In the genomic region with DNA sequence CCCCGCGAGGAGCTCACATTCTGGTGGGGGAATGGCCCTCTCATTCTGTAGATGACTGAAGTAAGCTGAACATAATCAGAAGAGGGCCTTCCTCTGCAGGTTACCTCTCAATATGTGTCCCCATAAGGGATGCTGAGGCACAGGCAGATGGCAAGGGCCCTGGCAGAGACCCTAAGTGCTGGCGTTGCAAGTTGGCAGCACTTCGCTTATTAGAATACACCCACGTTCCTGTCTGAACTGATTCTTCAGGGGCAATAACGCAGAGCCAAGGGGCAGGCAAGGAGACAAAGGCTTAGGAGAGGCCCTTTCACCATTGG, we compare ENCODE assay signal across 24 cellular contexts. TPM values are rescaled to one million over a fixed set of nuclear protein-coding genes. Genes with fewer than 3 reads are reported as not detected.
DNase-seq lines count a peak whose midpoint lies in the region; ATAC-seq and TF ChIP-seq lines count a peak whose summit lies in the region.
"Had no signal": no experiment of that assay in that cellular context is flagged by ENCODE, and none has a peak within 500 bp of the region (broad histone marks: within the 10 kb centered on the region; RNA-seq: fewer than 3 reads in every experiment).

No MANE protein-coding gene starts in this region.

- no peaks in the 10 kb centered on the region for H3K79me2 ChIP-seq in hepatocyte

- ATAC-seq in CD8-positive, alpha-beta T cell, result no peak

- in situ Hi-C loops in KBM-7 (cut with MboI; ENCODE audit: low pct_unique_long_range_greater_than_20kb, low sequenced_read_pairs), result no loop called here

- POLR2A ChIA-PET in CD8-positive, alpha-beta T cell (lab: Charles Lee), result no interaction called here
- POLR2A ChIA-PET in RWPE1 (lab: Yijun Ruan, JAX; ENCODE audit: low non-redundant PET), result no interaction called here

- intact Hi-C loops in CD8-positive, alpha-beta T cell (cut with DNase I, micrococcal nuclease), result loop anchor here in 1 of 2 experiments (1.0 to 2.0 kb wide), 2 partner anchors 197 to 404 kb away; no protein-coding TSS in a partner anchor
- intact Hi-C loops in left ventricle myocardium inferior (cut with micrococcal nuclease), result no loop called here

- TF ChIP-seq CTCF in CD8-positive, alpha-beta T cell (IDR thresholded peaks at IDR 0.05), result no peak
- TF ChIP-seq CTCF in RWPE1 (conservative IDR thresholded peaks at IDR 0.05; ENCODE audit: low read depth) (0 out of 2 replicates have a peak, but pooled peaks have one; percentile 4), hepatocyte (IDR thresholded peaks at IDR 0.05; ENCODE audit: poor library complexity) (peak; percentile 15), left ventricle myocardium inferior (IDR thresholded peaks at IDR 0.05; ENCODE audit: borderline replicate concordance) (no peak)

- H2AFZ ChIP-seq in hepatocyte, result no peak overlapping the region

- no peak overlapping the region for H3K27ac Mint-ChIP-seq in CD8-positive, alpha-beta T cell
- H3K27ac Mint-ChIP-seq: activated naive CD8-positive, alpha-beta T cell treated with anti-CD3 and anti-CD28 coated beads for 36 hours; CD4-positive, alpha-beta T cell; dendritic cell treated with granulocyte-macrophage colony-stimulating factor and Interleukin-4, amounts not matched to agents 40 ng/mL and 50 ng/mL, for 4 days; T-cell had no signal

- H4K20me1 ChIP-seq in hepatocyte (ENCODE audit: insufficient read depth, poor library complexity, severe bottlenecking), result no peaks in the 10 kb centered on the region

- no peaks in the 10 kb centered on the region for H3K9me3 Mint-ChIP-seq in CD8-positive, alpha-beta T cell
- H3K9me3 Mint-ChIP-seq: activated naive CD8-positive, alpha-beta T cell treated with anti-CD3 and anti-CD28 coated beads for 36 hours; CD4-positive, alpha-beta T cell; dendritic cell treated with granulocyte-macrophage colony-stimulating factor and Interleukin-4, amounts not matched to agents 40 ng/mL and 50 ng/mL, for 4 days; IgD-negative memory B cell; T-cell had no signal

- CTCF ChIA-PET in CD8-positive, alpha-beta T cell (lab: Charles Lee), result interaction anchor here (1.0 to 2.1 kb wide), 5 partner anchors 12 to 404 kb away, joined by 4 to 10 read pairs (median 6); no protein-coding TSS in a partner anchor
- CTCF ChIA-PET in RWPE1 (lab: Yijun Ruan, JAX), result interaction anchor here (0.6 to 3.7 kb wide), 9 partner anchors 9 to 454 kb away, joined by 3 to 16 read pairs (median 3); no protein-coding TSS in a partner anchor

- H3K9me2 ChIP-seq in hepatocyte (replicated peaks; ENCODE audit: insufficient read depth), result no peaks in the 10 kb centered on the region

- WGBS in hepatocyte (ENCODE audit: low lambda C conversion rate, missing lambda C conversion rate), result 54% methylated on average over 6 of the region's 6 CpGs

- no peak for DNase-seq in CD8-positive, alpha-beta T cell
- DNase-seq in KBM-7 (peak; percentile 64), RWPE1 (ENCODE audit: low spot score) (no peak), hepatocyte (ENCODE audit: low spot score) (no peak), NK-92 (lab: John Stamatoyannopoulos, UW; ENCODE audit: unreplicated experiment) (no peak), COLO829 (ENCODE audit: low spot score) (no peak), left ventricle myocardium inferior (no peak)
- DNase-seq in stimulated activated CD4-positive, alpha-beta T cell treated with anti-CD3 and anti-CD28 coated beads, Interleukin-2, amount 100 ng/mL, for 24 hours, result no peak
- DNase-seq: activated CD4-positive, CD25-positive, alpha-beta regulatory T cell treated with anti-CD3 and anti-CD28 coated beads, Interleukin-2, amount 50 U/mL, for 72 hours; aorta; esophagus squamous epithelium; foreskin melanocyte; hippocampal formation; MG63; NCI-H2107 had no signal

- H3K27ac ChIP-seq in CD8-positive, alpha-beta T cell (ENCODE audit: low read depth, low read length), result no peak overlapping the region
- H3K27ac ChIP-seq in RWPE1 (no peak overlapping the region), hepatocyte (no peak overlapping the region), left ventricle myocardium inferior (replicated peaks) (no peak overlapping the region)
- H3K27ac ChIP-seq: esophagus squamous epithelium, psoas muscle, SJCRH30, uterus had no signal

- peaks cover 9% of the 10 kb centered on the region for H3K27me3 Mint-ChIP-seq in CD8-positive, alpha-beta T cell (ENCODE audit: low read depth)

- H3K9me3 ChIP-seq in CD8-positive, alpha-beta T cell (ENCODE audit: low read length), result no peaks in the 10 kb centered on the region
- H3K9me3 ChIP-seq in hepatocyte (ENCODE audit: low read depth), result no peaks in the 10 kb centered on the region
- no peaks in the 10 kb centered on the region for H3K9me3 ChIP-seq in left ventricle myocardium inferior (replicated peaks)
- H3K9me3 ChIP-seq: esophagus squamous epithelium, MG63, psoas muscle, SJCRH30, uterus had no signal

- peak overlapping the region; percentile 2 for H3K4me2 ChIP-seq in hepatocyte

- H3K36me3 Mint-ChIP-seq in CD8-positive, alpha-beta T cell, result no peaks in the 10 kb centered on the region
- H3K36me3 Mint-ChIP-seq: activated naive CD8-positive, alpha-beta T cell treated with anti-CD3 and anti-CD28 coated beads for 36 hours; IgD-negative memory B cell; T-cell had no signal

- H3K4me3 Mint-ChIP-seq in CD8-positive, alpha-beta T cell, result peak overlapping the region; percentile 67
- H3K4me3 Mint-ChIP-seq: activated naive CD8-positive, alpha-beta T cell treated with anti-CD3 and anti-CD28 coated beads for 36 hours; dendritic cell treated with granulocyte-macrophage colony-stimulating factor and Interleukin-4, amounts not matched to agents 40 ng/mL and 50 ng/mL, for 4 days had no signal

- H3K36me3 ChIP-seq in CD8-positive, alpha-beta T cell (ENCODE audit: insufficient read depth, low read length), result no peaks in the 10 kb centered on the region
- no peaks in the 10 kb centered on the region for H3K36me3 ChIP-seq in hepatocyte (replicated peaks; ENCODE audit: insufficient read depth, low read depth)
- no peaks in the 10 kb centered on the region for H3K36me3 ChIP-seq in left ventricle myocardium inferior
- H3K36me3 ChIP-seq: esophagus squamous epithelium, MG63, SJCRH30, uterus had no signal

- H3K4me1 Mint-ChIP-seq in CD8-positive, alpha-beta T cell (ENCODE audit: low read depth), result peaks cover 11% of the 10 kb centered on the region

- no peaks in the 10 kb centered on the region for H3K27me3 ChIP-seq in CD8-positive, alpha-beta T cell (ENCODE audit: insufficient read depth, low read length)
- H3K27me3 ChIP-seq in hepatocyte (peaks cover 3% of the 10 kb centered on the region), left ventricle myocardium inferior (ENCODE audit: low read depth) (peaks cover 83% of the 10 kb centered on the region)
- H3K27me3 ChIP-seq: MG63, uterus had no signal

- no peak overlapping the region for H3K4me3 ChIP-seq in CD8-positive, alpha-beta T cell (ENCODE audit: low read depth, low read length)
- no peak overlapping the region for H3K4me3 ChIP-seq in hepatocyte
- no peak overlapping the region for H3K4me3 ChIP-seq in left ventricle myocardium inferior
- H3K4me3 ChIP-seq: esophagus squamous epithelium, MG63, psoas muscle, SJCRH30, uterus had no signal

- peaks cover 10% of the 10 kb centered on the region for H3K4me1 ChIP-seq in CD8-positive, alpha-beta T cell (ENCODE audit: insufficient read depth, low read length)
- H3K4me1 ChIP-seq in hepatocyte (ENCODE audit: insufficient read depth), result peaks cover 67% of the 10 kb centered on the region
- H3K4me1 ChIP-seq in left ventricle myocardium inferior, result peaks cover 15% of the 10 kb centered on the region
- H3K4me1 ChIP-seq: psoas muscle, SJCRH30, uterus had no signal

RNA-seq across cellular contexts. Expression of a gene that starts 56.6 kb away (rescaled TPM):
- total RNA-seq in CD8-positive, alpha-beta T cell, result not detected
- total RNA-seq in hepatocyte (0.13 and 0.32 TPM in 2 replicates), left ventricle myocardium inferior (0.16 TPM)
- polyA plus RNA-seq in hepatocyte, result 1.3 and 1.5 TPM in 2 replicates
- total RNA-seq: CD4-positive, alpha-beta T cell; SJCRH30; T-cell; temporal lobe had no signal
- polyA plus RNA-seq: IgD-negative memory B cell had no signal

Comparison
In these comparisons a context has a peak if more than half of its experiments do, and no peak if none do; other contexts are left out.
1. CTCF ChIP-seq: peak in RWPE1 (single experiment) and hepatocyte (single experiment); none in CD8-positive, alpha-beta T cell (single experiment) and left ventricle myocardium inferior (single experiment).